In genomic region chr1:203986887-203987461, GRCh38 we compare ENCODE assay signal across 23 cellular contexts.
"Had no signal": no experiment of that assay in that cellular context is flagged by ENCODE, and none has a peak within 500 bp of the region (broad histone marks: within the 10 kb centered on the region; RNA-seq: fewer than 3 reads in every experiment).

No MANE protein-coding gene starts in this region.

- H3K27ac ChIP-seq: neutrophil, pancreas, thoracic aorta had no signal

- H3K4me1 ChIP-seq: esophagus squamous epithelium, heart left ventricle, pancreas, spleen had no signal

- H3K36me3 ChIP-seq: esophagus squamous epithelium, heart left ventricle, neutrophil, pancreas, spleen, thoracic aorta had no signal

- H3K9me3 ChIP-seq: esophagus squamous epithelium, heart left ventricle, neutrophil, pancreas, spleen, thoracic aorta had no signal

- ATAC-seq: activated CD8-positive, alpha-beta T cell treated with anti-CD3 and anti-CD28 coated beads, Interleukin-2, amount 10 ng/mL, durations not matched to agents 7 days and 5 days; effector memory CD8-positive, alpha-beta T cell; left colon; natural killer cell treated with Interleukin-12 subunit alpha and Interleukin-12 subunit beta and Interleukin-15 and Interleukin-18, amount 100 ng/mL, for 72 hours; pancreas had no signal

- DNase-seq: activated CD4-positive, alpha-beta T cell treated with anti-CD3 and anti-CD28 coated beads for 1 hour; activated CD4-positive, alpha-beta T cell treated with anti-CD3 and anti-CD28 coated beads, Interleukin-2, amount 50 U/mL, for 1 hour; activated CD8-positive, alpha-beta T cell treated with anti-CD3 and anti-CD28 coated beads, Interleukin-2, amount 10 ng/mL, durations not matched to agents 7 days and 5 days; activated gamma-delta T cell treated with Interleukin-2 at 50 U/mL for 16 hours; activated T-cell treated with anti-CD3 and anti-CD28 coated beads, Interleukin-2, amount 50 U/mL, for 1 hour; aorta; caudate nucleus; dorsolateral prefrontal cortex; effector memory CD8-positive, alpha-beta T cell; esophagus squamous epithelium; heart left ventricle; left colon; midbrain; pancreas; spleen; stimulated activated CD4-positive, alpha-beta T cell treated with anti-CD3 and anti-CD28 coated beads, Interleukin-4, amount 100 ng/mL, for 24 hours; stimulated activated naive CD4-positive, alpha-beta T cell treated with Interleukin-2 at 50 U/mL for 16 hours; T-helper 9 cell had no signal

- FAIRE-seq: colon, islet of Langerhans, pancreas had no signal

- H3K27me3 ChIP-seq: dorsolateral prefrontal cortex, esophagus squamous epithelium, heart left ventricle, neutrophil, pancreas, spleen had no signal

- H3K4me3 ChIP-seq: dorsolateral prefrontal cortex, esophagus squamous epithelium, heart left ventricle, pancreas, spleen, thoracic aorta had no signal
